ENCODE assay signal across 17 cellular contexts in genomic region chr11:73997120-73997772, GRCh38. TPM values are rescaled to one million over a fixed set of nuclear protein-coding genes. Genes with fewer than 3 reads are reported as not detected.
A peak's percentile ranks its signal among the peaks of the same experiment; 100 is the strongest.
DNase-seq lines count a peak whose midpoint lies in the region; ATAC-seq and TF ChIP-seq lines count a peak whose summit lies in the region.
"Had no signal": no experiment of that assay in that cellular context is flagged by ENCODE, and none has a peak within 500 bp of the region (broad histone marks: within the 10 kb centered on the region; RNA-seq: fewer than 3 reads in every experiment).

No MANE protein-coding gene starts in this region.

- in situ Hi-C loops in KBM-7 (cut with MboI; ENCODE audit: low pct_unique_long_range_greater_than_20kb, low sequenced_read_pairs) (no loop called here), mammary epithelial cell (cut with MboI; ENCODE audit: low sequenced_read_pairs in 2 of 2) (no loop called here)

- WGBS in mammary epithelial cell (ENCODE audit: low coverage, missing lambda C conversion rate): 85% methylated on average over 5 of the region's 6 CpGs

- no peak for ATAC-seq in stimulated activated naive CD8-positive, alpha-beta T cell treated with anti-CD3 and anti-CD28 coated beads, Interleukin-15, Interleukin-2, amounts not matched to agents 100 U/mL and 50 U/mL, for 24 hours
- no peak for ATAC-seq in PC-3
- ATAC-seq in effector memory CD8-positive, alpha-beta T cell (replicated peaks): no peak
- ATAC-seq: left cardiac atrium, psoas muscle had no signal

- H3K9me3 ChIP-seq in PC-3 (ENCODE audit: low read length) (no peaks in the 10 kb centered on the region), mammary epithelial cell (replicated peaks; ENCODE audit: insufficient read depth, low read length) (no peaks in the 10 kb centered on the region)
- H3K9me3 ChIP-seq: adrenal gland, psoas muscle, thyroid gland had no signal

- DNase-seq in stimulated activated naive CD8-positive, alpha-beta T cell treated with anti-CD3 and anti-CD28 coated beads, Interleukin-15, Interleukin-2, amounts not matched to agents 100 U/mL and 50 U/mL, for 24 hours: no peak
- DNase-seq in PC-3 (no peak), NCI-H1436 treated with DMSO at 0.1 percent for 48 hours (lab: John Stamatoyannopoulos, UW) (no peak), KBM-7 (no peak), mammary epithelial cell (no peak), NCI-H1694 treated with DMSO at 0.1 percent for 48 hours (lab: John Stamatoyannopoulos, UW) (no peak)
- DNase-seq in effector memory CD8-positive, alpha-beta T cell: no peak
- DNase-seq: activated CD4-positive, alpha-beta T cell treated with anti-CD3 and anti-CD28 coated beads for 48 hours; adrenal gland; left cardiac atrium; NCI-H1694; NCI-H524 treated with DMSO at 0.1 percent for 48 hours; psoas muscle; stimulated activated CD4-positive, alpha-beta T cell treated with anti-CD3 and anti-CD28 coated beads, Interleukin-15, amount 100 ng/mL, for 24 hours; SW 1271; thyroid gland had no signal

- peaks cover 3% of the 10 kb centered on the region for H3K36me3 Mint-ChIP-seq in stimulated activated naive CD8-positive, alpha-beta T cell treated with anti-CD3 and anti-CD28 coated beads, Interleukin-15, Interleukin-2, amounts not matched to agents 100 ng/mL and 50 ng/mL, for 24 hours (ENCODE audit: low read depth)
- peaks cover 8% of the 10 kb centered on the region for H3K36me3 Mint-ChIP-seq in effector memory CD8-positive, alpha-beta T cell (ENCODE audit: insufficient read depth)

- H3K4me1 ChIP-seq in PC-3 (ENCODE audit: insufficient read depth, low read length): peaks cover 14% of the 10 kb centered on the region
- no peaks in the 10 kb centered on the region for H3K4me1 ChIP-seq in mammary epithelial cell (ENCODE audit: insufficient read depth, low read length)
- H3K4me1 ChIP-seq: adrenal gland, thyroid gland had no signal

- H3K4me3 Mint-ChIP-seq in stimulated activated naive CD8-positive, alpha-beta T cell treated with anti-CD3 and anti-CD28 coated beads, Interleukin-15, Interleukin-2, amounts not matched to agents 100 ng/mL and 50 ng/mL, for 24 hours: peak overlapping the region; percentile 21
- peak overlapping the region in 1 of 2 donors; percentile 50 for H3K4me3 Mint-ChIP-seq in effector memory CD8-positive, alpha-beta T cell

- peaks cover 4% of the 10 kb centered on the region for H3F3A ChIP-seq in PC-3 (ENCODE audit: low read length, unreplicated experiment)

- H4K20me1 ChIP-seq in PC-3 (ENCODE audit: low read length) (no peaks in the 10 kb centered on the region), mammary epithelial cell (ENCODE audit: insufficient read depth, low read length) (no peaks in the 10 kb centered on the region)

- H3K9ac ChIP-seq in PC-3 (ENCODE audit: low read length) (no peak overlapping the region), mammary epithelial cell (ENCODE audit: insufficient read depth, low read length) (no peak overlapping the region)

- H3K36me3 ChIP-seq in PC-3 (ENCODE audit: low read depth, low read length) (no peaks in the 10 kb centered on the region), mammary epithelial cell (ENCODE audit: insufficient read depth, low read length) (no peaks in the 10 kb centered on the region)
- H3K36me3 ChIP-seq: adrenal gland, thyroid gland had no signal

- dilution Hi-C loops in mammary epithelial cell (cut with HindIII; ENCODE audit: low sequenced_read_pairs): no loop called here

- peaks cover 84% of the 10 kb centered on the region for H3K4me1 Mint-ChIP-seq in stimulated activated naive CD8-positive, alpha-beta T cell treated with anti-CD3 and anti-CD28 coated beads, Interleukin-15, Interleukin-2, amounts not matched to agents 100 ng/mL and 50 ng/mL, for 24 hours (ENCODE audit: low read depth)
- H3K4me1 Mint-ChIP-seq in effector memory CD8-positive, alpha-beta T cell (ENCODE audit: low read depth in 2 of 2): peaks cover 33 to 37% of the 10 kb centered on the region in 2 donors

- BruUV-seq in PC-3 (replicated peaks; lab: Mats Ljungman, UMichigan) (no TSS peak), mammary epithelial cell (replicated peaks; lab: Mats Ljungman, UMichigan) (no TSS peak)

- H3K27ac Mint-ChIP-seq in stimulated activated naive CD8-positive, alpha-beta T cell treated with anti-CD3 and anti-CD28 coated beads, Interleukin-15, Interleukin-2, amounts not matched to agents 100 ng/mL and 50 ng/mL, for 24 hours: peak overlapping the region; percentile 62
- H3K27ac Mint-ChIP-seq in effector memory CD8-positive, alpha-beta T cell: peak overlapping the region; percentile 97 to 99

- POLR2A ChIA-PET in PC-3 (lab: Charles Lee; ENCODE audit: unreplicated experiment): no interaction called here

- H3K4me2 ChIP-seq in PC-3 (ENCODE audit: low read length): no peak overlapping the region
- no peak overlapping the region for H3K4me2 ChIP-seq in mammary epithelial cell (ENCODE audit: insufficient read depth, low read depth, low read length)

- CTCF ChIA-PET in PC-3 (lab: Charles Lee): no interaction called here
- CTCF ChIA-PET in mammary epithelial cell (lab: Charles Lee; ENCODE audit: low non-redundant PET): no interaction called here

- no peaks in the 10 kb centered on the region for H3K79me2 ChIP-seq in PC-3 (ENCODE audit: low read length)
- no peaks in the 10 kb centered on the region for H3K79me2 ChIP-seq in mammary epithelial cell (ENCODE audit: insufficient read depth, low read length)

- no peaks in the 10 kb centered on the region for H3K9me2 ChIP-seq in PC-3 (replicated peaks; ENCODE audit: low read length)

- H2AFZ ChIP-seq in PC-3 (ENCODE audit: low read length) (no peak overlapping the region), mammary epithelial cell (ENCODE audit: low read depth, low read length) (no peak overlapping the region)

- no peaks in the 10 kb centered on the region for H3K27me3 Mint-ChIP-seq in stimulated activated naive CD8-positive, alpha-beta T cell treated with anti-CD3 and anti-CD28 coated beads, Interleukin-15, Interleukin-2, amounts not matched to agents 100 ng/mL and 50 ng/mL, for 24 hours
- no peaks in the 10 kb centered on the region for H3K27me3 Mint-ChIP-seq in effector memory CD8-positive, alpha-beta T cell

- H3K27me3 ChIP-seq in PC-3 (ENCODE audit: low read length) (no peaks in the 10 kb centered on the region), mammary epithelial cell (ENCODE audit: insufficient read depth, low read length) (no peaks in the 10 kb centered on the region)
- H3K27me3 ChIP-seq: adrenal gland, thyroid gland had no signal

- H3K4me3 ChIP-seq in PC-3 (ENCODE audit: low read length) (no peak overlapping the region), mammary epithelial cell (replicated peaks in 1 of 3; ENCODE audit: insufficient read depth in 1 of 3, low read depth in 2 of 3, low read length in 3 of 3) (no peak overlapping the region)
- H3K4me3 ChIP-seq: adrenal gland, psoas muscle, thyroid gland had no signal

- intact Hi-C loops in PC-3 (cut with micrococcal nuclease): no loop called here
- intact Hi-C loops in mammary epithelial cell (cut with micrococcal nuclease): no loop called here

- H3K9me3 Mint-ChIP-seq in stimulated activated naive CD8-positive, alpha-beta T cell treated with anti-CD3 and anti-CD28 coated beads, Interleukin-15, Interleukin-2, amounts not matched to agents 100 ng/mL and 50 ng/mL, for 24 hours: no peaks in the 10 kb centered on the region
- H3K9me3 Mint-ChIP-seq in effector memory CD8-positive, alpha-beta T cell: no peaks in the 10 kb centered on the region

- TF ChIP-seq CTCF in PC-3 (conservative IDR thresholded peaks at IDR 0.05; ENCODE audit: low read depth, low read length) (no peak), mammary epithelial cell (conservative IDR thresholded peaks at IDR 0.05 in 1 of 2, IDR thresholded peaks at IDR 0.05 in 1 of 2; ENCODE audit: extremely low read depth in 1 of 2, insufficient read depth in 1 of 2, low read depth in 1 of 2, low read length in 2 of 2) (no peak)

- peak overlapping the region; percentile 47 for H3K27ac ChIP-seq in PC-3 (ENCODE audit: low read length)
- H3K27ac ChIP-seq in mammary epithelial cell (ENCODE audit: insufficient read depth, low read depth, low read length): no peak overlapping the region
- H3K27ac ChIP-seq: adrenal gland, psoas muscle, thyroid gland had no signal

RNA-seq across cellular contexts. Expression of gene UCP3, which starts 11.6 kb away (rescaled TPM):
- total RNA-seq in PC-3 (2014; rRNA removed): 1.2 and 1.8 TPM in 2 replicates
- 1 to 10 TPM in 1 of 2 donors, under 1 TPM in 1; 0.99 to 1.2 TPM for total RNA-seq in mammary epithelial cell
- polyA plus RNA-seq in mammary epithelial cell: 0.28 TPM
- not detected for polyA minus RNA-seq in mammary epithelial cell

RNA-seq across cellular contexts. Expression of gene UCP2, which starts 14.6 kb away (rescaled TPM):
- total RNA-seq in PC-3 (2014; rRNA removed) (6.4 and 11.9 TPM in 2 replicates), mammary epithelial cell (under 1 TPM; 0.73 to 0.83 TPM)
- polyA plus RNA-seq in mammary epithelial cell: 4.7 TPM
- 11.0 TPM for polyA minus RNA-seq in mammary epithelial cell

RNA-seq across cellular contexts. Expression of gene DNAJB13, which starts 46.4 kb away (rescaled TPM):
- 0.29 and 0.46 TPM in 2 replicates for total RNA-seq in PC-3 (2014; rRNA removed)
- total RNA-seq in mammary epithelial cell: not detected
- not detected for polyA plus RNA-seq in mammary epithelial cell
- not detected for polyA minus RNA-seq in mammary epithelial cell
- total RNA-seq: left cardiac atrium, psoas muscle had no signal
